ENCODE assay signal across 8 cellular contexts in the genomic region with DNA sequence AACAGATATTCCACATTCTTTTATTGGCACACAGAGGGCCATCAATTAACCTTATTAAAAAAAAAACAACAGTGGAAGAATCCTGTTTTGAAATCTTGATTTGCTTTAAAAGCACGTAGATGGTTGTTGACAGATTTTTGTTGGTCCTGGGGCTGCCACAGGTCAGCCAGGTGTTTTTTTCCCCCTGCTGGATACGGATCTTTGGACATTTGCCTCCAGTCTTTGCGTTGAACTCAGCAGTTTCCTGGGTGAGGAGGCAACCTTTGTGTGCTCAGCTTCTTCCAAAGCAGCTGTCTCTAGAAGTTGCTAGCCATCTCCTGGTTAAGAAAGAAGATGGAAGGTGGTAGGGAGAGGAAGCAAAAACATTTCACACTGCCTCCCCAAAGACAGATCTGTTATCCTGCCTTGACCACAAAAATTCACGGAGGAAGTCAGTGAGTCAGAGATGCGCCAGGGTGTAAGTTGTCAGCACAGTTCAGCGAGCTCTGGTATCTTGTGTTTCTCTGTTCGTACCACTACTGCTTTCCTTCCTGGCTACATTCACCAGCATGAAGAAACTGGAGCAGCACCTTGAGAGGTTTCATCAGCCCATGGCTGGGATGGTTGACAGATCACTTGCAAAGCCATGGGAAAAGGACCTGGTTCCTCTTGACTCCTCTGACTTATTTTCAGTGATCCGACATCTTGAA.
DNase-seq lines count a peak whose midpoint lies in the region; ATAC-seq and TF ChIP-seq lines count a peak whose summit lies in the region.

No MANE protein-coding gene starts in this region.

- no peaks in the 10 kb centered on the region for H3K36me3 Mint-ChIP-seq in IgD-negative memory B cell
- H3K36me3 Mint-ChIP-seq in activated CD8-positive, alpha-beta T cell treated with anti-CD3 and anti-CD28 coated beads for 36 hours (ENCODE audit: low read depth), result peaks cover 9% of the 10 kb centered on the region
- peaks cover 4% of the 10 kb centered on the region for H3K36me3 Mint-ChIP-seq in stimulated activated naive CD8-positive, alpha-beta T cell treated with anti-CD3 and anti-CD28 coated beads, Interleukin-15, Interleukin-2, amounts not matched to agents 100 ng/mL and 50 ng/mL, for 24 hours (ENCODE audit: low read depth)

- CTCF ChIA-PET in activated CD8-positive, alpha-beta T cell treated with anti-CD3 and anti-CD28 coated beads for 36 hours (lab: Charles Lee), result interaction anchor here (1.2 kb wide), 1 partner anchor 31 kb away, joined by 3 read pairs; no protein-coding TSS in a partner anchor

- H3K79me2 ChIP-seq in hepatocyte, result no peaks in the 10 kb centered on the region

- H4K20me1 ChIP-seq in hepatocyte (ENCODE audit: insufficient read depth, poor library complexity, severe bottlenecking), result no peaks in the 10 kb centered on the region

- DNase-seq in AG09309 (ENCODE audit: low read depth) (peak; percentile 76), fibroblast of villous mesenchyme (ENCODE audit: low read depth) (peak; percentile 91), HuH-7.5 (ENCODE audit: low spot score) (no peak), hepatocyte (ENCODE audit: low spot score) (no peak)
- DNase-seq in activated CD8-positive, alpha-beta T cell treated with anti-CD3 and anti-CD28 coated beads for 36 hours, result peak; percentile 62

- TF ChIP-seq CTCF in AG09309 (IDR thresholded peaks at IDR 0.05; ENCODE audit: control insufficient read depth, insufficient read depth, low read depth, low read length, missing control alignments) (no peak), fibroblast of villous mesenchyme (IDR thresholded peaks at IDR 0.05; ENCODE audit: insufficient read depth, low read depth, low read length) (no peak), hepatocyte (IDR thresholded peaks at IDR 0.05; ENCODE audit: poor library complexity) (no peak)
- no peak for TF ChIP-seq CTCF in activated CD8-positive, alpha-beta T cell treated with anti-CD3 and anti-CD28 coated beads for 36 hours (IDR thresholded peaks at IDR 0.05)

- no peak overlapping the region for H3K27ac ChIP-seq in hepatocyte

- no peaks in the 10 kb centered on the region for H3K36me3 ChIP-seq in hepatocyte (replicated peaks; ENCODE audit: insufficient read depth, low read depth)

- POLR2A ChIA-PET in activated CD8-positive, alpha-beta T cell treated with anti-CD3 and anti-CD28 coated beads for 36 hours (lab: Charles Lee), result interaction anchor here (0.8 to 1.0 kb wide), 2 partner anchors 10 to 25 kb away, joined by 3 to 4 read pairs; no protein-coding TSS in a partner anchor

- H3K4me2 ChIP-seq in hepatocyte, result no peak overlapping the region

- no peak overlapping the region for H3K4me3 Mint-ChIP-seq in IgD-negative memory B cell
- peak overlapping the region; percentile 63 for H3K4me3 Mint-ChIP-seq in activated CD8-positive, alpha-beta T cell treated with anti-CD3 and anti-CD28 coated beads for 36 hours
- H3K4me3 Mint-ChIP-seq in stimulated activated naive CD8-positive, alpha-beta T cell treated with anti-CD3 and anti-CD28 coated beads, Interleukin-15, Interleukin-2, amounts not matched to agents 100 ng/mL and 50 ng/mL, for 24 hours, result peak overlapping the region; percentile 71

- H3K27ac Mint-ChIP-seq in IgD-negative memory B cell, result peak overlapping the region in 2 of 3 donors; percentile 78 to 91
- peak overlapping the region; percentile 97 for H3K27ac Mint-ChIP-seq in activated CD8-positive, alpha-beta T cell treated with anti-CD3 and anti-CD28 coated beads for 36 hours
- H3K27ac Mint-ChIP-seq in stimulated activated naive CD8-positive, alpha-beta T cell treated with anti-CD3 and anti-CD28 coated beads, Interleukin-15, Interleukin-2, amounts not matched to agents 100 ng/mL and 50 ng/mL, for 24 hours, result peak overlapping the region; percentile 95

- H3K9me3 ChIP-seq in hepatocyte (ENCODE audit: low read depth), result no peaks in the 10 kb centered on the region

- peaks cover 0 to 2% (median 0%) of the 10 kb centered on the region in 3 donors for H3K9me3 Mint-ChIP-seq in IgD-negative memory B cell
- H3K9me3 Mint-ChIP-seq in activated CD8-positive, alpha-beta T cell treated with anti-CD3 and anti-CD28 coated beads for 36 hours, result peaks cover 1% of the 10 kb centered on the region
- no peaks in the 10 kb centered on the region for H3K9me3 Mint-ChIP-seq in stimulated activated naive CD8-positive, alpha-beta T cell treated with anti-CD3 and anti-CD28 coated beads, Interleukin-15, Interleukin-2, amounts not matched to agents 100 ng/mL and 50 ng/mL, for 24 hours

- no peak overlapping the region for H2AFZ ChIP-seq in hepatocyte

- H3K27me3 Mint-ChIP-seq in IgD-negative memory B cell, result peaks cover 1% of the 10 kb centered on the region
- H3K27me3 Mint-ChIP-seq in activated CD8-positive, alpha-beta T cell treated with anti-CD3 and anti-CD28 coated beads for 36 hours, result no peaks in the 10 kb centered on the region
- H3K27me3 Mint-ChIP-seq in stimulated activated naive CD8-positive, alpha-beta T cell treated with anti-CD3 and anti-CD28 coated beads, Interleukin-15, Interleukin-2, amounts not matched to agents 100 ng/mL and 50 ng/mL, for 24 hours, result no peaks in the 10 kb centered on the region

- peak; percentile 74 for ATAC-seq in GM21367 (IDR thresholded peaks at IDR 0.05; ENCODE audit: unreplicated experiment)
- ATAC-seq in activated CD8-positive, alpha-beta T cell treated with anti-CD3 and anti-CD28 coated beads for 36 hours, result peak; percentile 85

- 82% methylated on average over 8 of the region's 8 CpGs for WGBS in hepatocyte (ENCODE audit: low lambda C conversion rate, missing lambda C conversion rate)

- peaks cover 14% of the 10 kb centered on the region for H3K4me1 ChIP-seq in hepatocyte (ENCODE audit: insufficient read depth)

- H3K27me3 ChIP-seq in hepatocyte, result no peaks in the 10 kb centered on the region

- intact Hi-C loops in activated CD8-positive, alpha-beta T cell treated with anti-CD3 and anti-CD28 coated beads for 36 hours (cut with micrococcal nuclease), result loop anchor here (5.0 kb wide), 1 partner anchor 50 kb away; no protein-coding TSS in a partner anchor

- H3K4me3 ChIP-seq in AG09309 (ENCODE audit: control insufficient read depth, low read depth, low read length), result no peak overlapping the region
- H3K4me3 ChIP-seq in fibroblast of villous mesenchyme (ENCODE audit: low read depth, low read length), result no peak overlapping the region
- no peak overlapping the region for H3K4me3 ChIP-seq in hepatocyte

- H3K4me1 Mint-ChIP-seq in IgD-negative memory B cell, result peaks cover 0 to 4% (median 1%) of the 10 kb centered on the region in 3 donors
- peaks cover 71% of the 10 kb centered on the region for H3K4me1 Mint-ChIP-seq in activated CD8-positive, alpha-beta T cell treated with anti-CD3 and anti-CD28 coated beads for 36 hours (ENCODE audit: low read depth)
- H3K4me1 Mint-ChIP-seq in stimulated activated naive CD8-positive, alpha-beta T cell treated with anti-CD3 and anti-CD28 coated beads, Interleukin-15, Interleukin-2, amounts not matched to agents 100 ng/mL and 50 ng/mL, for 24 hours (ENCODE audit: low read depth), result peaks cover 82% of the 10 kb centered on the region

- H3K9me2 ChIP-seq in hepatocyte (replicated peaks; ENCODE audit: insufficient read depth), result no peaks in the 10 kb centered on the region

Comparison
In these comparisons a context has a peak if more than half of its experiments do, and no peak if none do; other contexts are left out.
1. DNase-seq: peak in AG09309 (single experiment), activated CD8-positive, alpha-beta T cell treated with anti-CD3 and anti-CD28 coated beads for 36 hours (single experiment) and fibroblast of villous mesenchyme (single experiment); none in HuH-7.5 (single experiment) and hepatocyte (single experiment).
2. H3K4me3 Mint-ChIP-seq: peak in activated CD8-positive, alpha-beta T cell treated with anti-CD3 and anti-CD28 coated beads for 36 hours (single experiment) and stimulated activated naive CD8-positive, alpha-beta T cell treated with anti-CD3 and anti-CD28 coated beads, Interleukin-15, Interleukin-2, amounts not matched to agents 100 ng/mL and 50 ng/mL, for 24 hours (single experiment); none in IgD-negative memory B cell (0 of 4).
3. Peak in every context shown above with its lines, with median percentiles within 50 percentile points of each other: H3K27ac Mint-ChIP-seq.